27 cellular contexts compared by ENCODE assay signal in the genomic region with DNA sequence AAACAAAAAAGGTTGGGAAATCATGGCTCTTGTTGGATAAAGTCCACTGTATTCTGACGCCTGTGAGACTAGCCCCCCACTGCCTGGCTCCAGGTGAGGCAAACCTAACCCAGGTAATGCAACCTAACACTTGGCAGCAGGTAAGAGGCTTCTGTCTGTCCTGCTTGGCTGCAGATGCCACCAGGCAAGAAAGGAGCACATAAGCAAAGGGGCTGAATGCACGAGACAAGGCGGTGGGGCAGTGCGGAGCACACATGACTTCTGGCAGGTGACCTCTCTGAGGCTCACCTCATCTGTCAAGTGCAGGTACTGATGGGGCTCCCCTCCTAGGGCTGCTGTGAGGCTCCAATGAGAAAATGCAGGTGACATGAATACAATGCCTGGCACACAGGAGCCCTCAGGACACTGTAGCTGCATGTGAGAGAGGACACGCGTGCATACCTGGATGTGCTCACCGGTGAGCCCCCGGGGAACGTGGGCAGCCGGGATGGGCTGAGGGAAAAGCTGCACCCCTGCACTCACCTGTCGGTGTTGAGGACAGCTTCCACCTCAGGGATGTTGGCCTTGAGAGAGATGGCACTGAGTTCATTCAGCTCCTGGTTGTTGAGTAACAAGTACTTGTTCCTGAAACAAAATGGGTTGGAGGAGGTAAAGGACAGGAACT. TPM values are rescaled to one million over a fixed set of nuclear protein-coding genes. Genes with fewer than 3 reads are reported as not detected.
DNase-seq lines count a peak whose midpoint lies in the region; ATAC-seq and TF ChIP-seq lines count a peak whose summit lies in the region.
"Had no signal": no experiment of that assay in that cellular context is flagged by ENCODE, and none has a peak within 500 bp of the region (broad histone marks: within the 10 kb centered on the region; RNA-seq: fewer than 3 reads in every experiment).

No MANE protein-coding gene starts in this region.

- POLR2A ChIA-PET in activated CD8-positive, alpha-beta T cell treated with anti-CD3 and anti-CD28 coated beads, Interleukin-2, amount 10 ng/mL, durations not matched to agents 7 days and 5 days (lab: Charles Lee) = interaction anchor here (1.2 kb wide), 1 partner anchor 13 kb away, joined by 3 read pairs; no protein-coding TSS in a partner anchor
- POLR2A ChIA-PET in activated CD8-positive, alpha-beta T cell treated with anti-CD3 and anti-CD28 coated beads for 36 hours (lab: Charles Lee) = no interaction called here
- POLR2A ChIA-PET in CD8-positive, alpha-beta memory T cell (lab: Charles Lee) = interaction anchor here (0.6 kb wide), 1 partner anchor 20 kb away, joined by 6 read pairs; no protein-coding TSS in a partner anchor

- H3K4me3 Mint-ChIP-seq in activated CD8-positive, alpha-beta T cell treated with anti-CD3 and anti-CD28 coated beads, Interleukin-2, amount 10 ng/mL, durations not matched to agents 7 days and 5 days = no peak overlapping the region
- no peak overlapping the region for H3K4me3 Mint-ChIP-seq in activated CD8-positive, alpha-beta T cell treated with anti-CD3 and anti-CD28 coated beads for 36 hours
- no peak overlapping the region for H3K4me3 Mint-ChIP-seq in CD8-positive, alpha-beta memory T cell
- H3K4me3 Mint-ChIP-seq: stimulated activated naive CD8-positive, alpha-beta T cell treated with anti-CD3 and anti-CD28 coated beads, Interleukin-15, amount 100 ng/mL, for 72 hours; T-helper 1 cell treated with Interleukin-12 subunit alpha and Interleukin-12 subunit beta and Interleukin-4 antibody, amounts not matched to agents 30 μg/mL and 1 μg/mL, for 36 hours had no signal

- H3K9me3 Mint-ChIP-seq in activated CD8-positive, alpha-beta T cell treated with anti-CD3 and anti-CD28 coated beads, Interleukin-2, amount 10 ng/mL, durations not matched to agents 7 days and 5 days (ENCODE audit: insufficient read depth) = no peaks in the 10 kb centered on the region
- H3K9me3 Mint-ChIP-seq in activated CD8-positive, alpha-beta T cell treated with anti-CD3 and anti-CD28 coated beads for 36 hours = no peaks in the 10 kb centered on the region
- no peaks in the 10 kb centered on the region for H3K9me3 Mint-ChIP-seq in CD8-positive, alpha-beta memory T cell
- H3K9me3 Mint-ChIP-seq: stimulated activated naive CD8-positive, alpha-beta T cell treated with anti-CD3 and anti-CD28 coated beads, Interleukin-15, amount 100 ng/mL, for 72 hours; T-helper 1 cell treated with Interleukin-12 subunit alpha and Interleukin-12 subunit beta and Interleukin-4 antibody, amounts not matched to agents 30 μg/mL and 1 μg/mL, for 36 hours had no signal

- no peak overlapping the region for H3K27ac ChIP-seq in coronary artery
- no peak overlapping the region for H3K27ac ChIP-seq in CD8-positive, alpha-beta memory T cell (ENCODE audit: low read depth, low read length)
- H3K27ac ChIP-seq: brain microvascular endothelial cell, KMS-11, lower lobe of right lung, neutrophil had no signal

- ATAC-seq in activated CD8-positive, alpha-beta T cell treated with anti-CD3 and anti-CD28 coated beads, Interleukin-2, amount 10 ng/mL, durations not matched to agents 7 days and 5 days = no peak
- no peak for ATAC-seq in activated CD8-positive, alpha-beta T cell treated with anti-CD3 and anti-CD28 coated beads for 36 hours
- ATAC-seq: GM12878; stimulated activated naive CD8-positive, alpha-beta T cell treated with anti-CD3 and anti-CD28 coated beads, Interleukin-15, amount 100 ng/mL, for 72 hours had no signal

- intact Hi-C loops in activated CD8-positive, alpha-beta T cell treated with anti-CD3 and anti-CD28 coated beads for 36 hours (cut with micrococcal nuclease) = no loop called here

- peak overlapping the region; percentile 31 for H3K27ac Mint-ChIP-seq in activated CD8-positive, alpha-beta T cell treated with anti-CD3 and anti-CD28 coated beads, Interleukin-2, amount 10 ng/mL, durations not matched to agents 7 days and 5 days
- no peak overlapping the region for H3K27ac Mint-ChIP-seq in activated CD8-positive, alpha-beta T cell treated with anti-CD3 and anti-CD28 coated beads for 36 hours
- H3K27ac Mint-ChIP-seq in CD8-positive, alpha-beta memory T cell = peak overlapping the region in 1 of 8 donors; percentile 33

- H3K9me3 ChIP-seq in CD8-positive, alpha-beta memory T cell (ENCODE audit: low read length) = no peaks in the 10 kb centered on the region
- H3K9me3 ChIP-seq: lower lobe of right lung, neutrophil, upper lobe of left lung had no signal

- H3K4me1 Mint-ChIP-seq in activated CD8-positive, alpha-beta T cell treated with anti-CD3 and anti-CD28 coated beads, Interleukin-2, amount 10 ng/mL, durations not matched to agents 7 days and 5 days (ENCODE audit: low read depth) = peaks cover 5% of the 10 kb centered on the region
- no peaks in the 10 kb centered on the region for H3K4me1 Mint-ChIP-seq in activated CD8-positive, alpha-beta T cell treated with anti-CD3 and anti-CD28 coated beads for 36 hours (ENCODE audit: low read depth)
- H3K4me1 Mint-ChIP-seq in CD8-positive, alpha-beta memory T cell = no peaks in the 10 kb centered on the region
- H3K4me1 Mint-ChIP-seq: stimulated activated naive CD8-positive, alpha-beta T cell treated with anti-CD3 and anti-CD28 coated beads, Interleukin-15, amount 100 ng/mL, for 72 hours had no signal

- CTCF ChIA-PET in activated CD8-positive, alpha-beta T cell treated with anti-CD3 and anti-CD28 coated beads, Interleukin-2, amount 10 ng/mL, durations not matched to agents 7 days and 5 days (lab: Charles Lee) = interaction anchor here (1.1 kb wide), 1 partner anchor 52 kb away, joined by 3 read pairs; no protein-coding TSS in a partner anchor
- CTCF ChIA-PET in activated CD8-positive, alpha-beta T cell treated with anti-CD3 and anti-CD28 coated beads for 36 hours (lab: Charles Lee) = no interaction called here
- CTCF ChIA-PET in CD8-positive, alpha-beta memory T cell (lab: Charles Lee) = no interaction called here

- H3K4me3 ChIP-seq in coronary artery = no peak overlapping the region
- H3K4me3 ChIP-seq in CD8-positive, alpha-beta memory T cell (ENCODE audit: low read length) = no peak overlapping the region
- H3K4me3 ChIP-seq: GM12878, lower lobe of right lung, upper lobe of left lung had no signal

- peaks cover 58% of the 10 kb centered on the region for H3K36me3 ChIP-seq in CD8-positive, alpha-beta memory T cell (ENCODE audit: insufficient read depth, low read length)

- H3K36me3 Mint-ChIP-seq in activated CD8-positive, alpha-beta T cell treated with anti-CD3 and anti-CD28 coated beads, Interleukin-2, amount 10 ng/mL, durations not matched to agents 7 days and 5 days (ENCODE audit: low read depth) = peaks cover 43% of the 10 kb centered on the region
- H3K36me3 Mint-ChIP-seq in activated CD8-positive, alpha-beta T cell treated with anti-CD3 and anti-CD28 coated beads for 36 hours (ENCODE audit: low read depth) = peaks cover 20% of the 10 kb centered on the region
- H3K36me3 Mint-ChIP-seq in CD8-positive, alpha-beta memory T cell = peaks cover 0 to 99% (median 18%) of the 10 kb centered on the region in 3 donors

- H3K27me3 ChIP-seq in CD8-positive, alpha-beta memory T cell (ENCODE audit: insufficient read depth, low read length, poor library complexity, severe bottlenecking) = no peaks in the 10 kb centered on the region
- H3K27me3 ChIP-seq: brain microvascular endothelial cell, neutrophil, upper lobe of left lung had no signal

- no peaks in the 10 kb centered on the region for H3K27me3 Mint-ChIP-seq in activated CD8-positive, alpha-beta T cell treated with anti-CD3 and anti-CD28 coated beads, Interleukin-2, amount 10 ng/mL, durations not matched to agents 7 days and 5 days (ENCODE audit: low read depth)
- no peaks in the 10 kb centered on the region for H3K27me3 Mint-ChIP-seq in activated CD8-positive, alpha-beta T cell treated with anti-CD3 and anti-CD28 coated beads for 36 hours
- peaks cover 0 to 4% of the 10 kb centered on the region in 2 donors for H3K27me3 Mint-ChIP-seq in CD8-positive, alpha-beta memory T cell
- H3K27me3 Mint-ChIP-seq: stimulated activated naive CD8-positive, alpha-beta T cell treated with anti-CD3 and anti-CD28 coated beads, Interleukin-15, amount 100 ng/mL, for 72 hours had no signal

- no peak for TF ChIP-seq CTCF in activated CD8-positive, alpha-beta T cell treated with anti-CD3 and anti-CD28 coated beads for 36 hours (IDR thresholded peaks at IDR 0.05)
- no peak for TF ChIP-seq CTCF in coronary artery (IDR thresholded peaks at IDR 0.05)

- no peak for DNase-seq in activated CD8-positive, alpha-beta T cell treated with anti-CD3 and anti-CD28 coated beads, Interleukin-2, amount 10 ng/mL, durations not matched to agents 7 days and 5 days
- no peak for DNase-seq in activated CD8-positive, alpha-beta T cell treated with anti-CD3 and anti-CD28 coated beads for 36 hours
- DNase-seq in D341Med (ENCODE audit: low spot score) = peak; percentile 26
- DNase-seq in coronary artery (ENCODE audit: low spot score) = peak; percentile 72
- peak; percentile 74 for DNase-seq in mesenteric fat pad (ENCODE audit: low spot score)
- DNase-seq in activated gamma-delta T cell treated with Interleukin-2 at 50 U/mL for 16 hours = no peak
- DNase-seq in globus pallidus (ENCODE audit: low spot score) = no peak
- DNase-seq in CD8-positive, alpha-beta memory T cell = no peak
- DNase-seq: activated CD4-positive, alpha-beta T cell treated with anti-CD3 and anti-CD28 coated beads for 48 hours; activated T-cell treated with anti-CD3 and anti-CD28 coated beads for 4 hours; brain microvascular endothelial cell; cortex of kidney; DMS79; HCEC 1CT; lower lobe of right lung; NCI-H146; NCI-H2171; NCI-H524 treated with DMSO at 0.1 percent for 48 hours; stimulated activated CD4-positive, alpha-beta T cell treated with anti-CD3 and anti-CD28 coated beads, Interleukin-12 subunit alpha, Interleukin-12 subunit beta, amount 100 ng/mL, for 4 hours; stimulated activated CD4-positive, alpha-beta T cell treated with anti-CD3 and anti-CD28 coated beads, Interleukin-4, amount 100 ng/mL, for 4 hours had no signal

- H3K4me1 ChIP-seq in CD8-positive, alpha-beta memory T cell (ENCODE audit: insufficient read depth, low read length) = no peaks in the 10 kb centered on the region

RNA-seq across cellular contexts. Expression of gene MYH7B, which starts 54.1 kb away (rescaled TPM):
- total RNA-seq in activated CD8-positive, alpha-beta T cell treated with anti-CD3 and anti-CD28 coated beads, Interleukin-2, amount 10 ng/mL, durations not matched to agents 7 days and 5 days = under 1 TPM; 0.13 to 0.26 TPM
- under 1 TPM; 0.22 to 0.38 TPM for total RNA-seq in activated CD8-positive, alpha-beta T cell treated with anti-CD3 and anti-CD28 coated beads for 36 hours
- 0.06 TPM for total RNA-seq in mesenteric fat pad
- total RNA-seq in CD8-positive, alpha-beta memory T cell = under 1 TPM; 0.16 to 0.48 TPM
- 0.26 TPM for polyA plus RNA-seq in CD8-positive, alpha-beta memory T cell
- total RNA-seq: HT1080 had no signal

RNA-seq across cellular contexts. Expression of gene GSS, which starts 54.2 kb away (rescaled TPM):
- total RNA-seq in activated CD8-positive, alpha-beta T cell treated with anti-CD3 and anti-CD28 coated beads, Interleukin-2, amount 10 ng/mL, durations not matched to agents 7 days and 5 days = 10 to 100 TPM; 55.1 to 55.6 TPM
- total RNA-seq in activated CD8-positive, alpha-beta T cell treated with anti-CD3 and anti-CD28 coated beads for 36 hours = 10 to 100 TPM; 50.9 to 52.7 TPM
- total RNA-seq in mesenteric fat pad = 33.3 TPM
- total RNA-seq in CD8-positive, alpha-beta memory T cell = 10 to 100 TPM; 63.0 to 65.2 TPM
- polyA plus RNA-seq in CD8-positive, alpha-beta memory T cell = 38.8 TPM

Comparison
In these comparisons a context has a peak if more than half of its experiments do, and no peak if none do; other contexts are left out.
1. DNase-seq: peak in D341Med (single experiment), coronary artery (single experiment) and mesenteric fat pad (single experiment); none in activated CD8-positive, alpha-beta T cell treated with anti-CD3 and anti-CD28 coated beads, Interleukin-2, amount 10 ng/mL, durations not matched to agents 7 days and 5 days (single experiment), activated CD8-positive, alpha-beta T cell treated with anti-CD3 and anti-CD28 coated beads for 36 hours (single experiment), activated gamma-delta T cell treated with Interleukin-2 at 50 U/mL for 16 hours (single experiment), globus pallidus (single experiment) and CD8-positive, alpha-beta memory T cell (0 of 5).